In the genomic region with DNA sequence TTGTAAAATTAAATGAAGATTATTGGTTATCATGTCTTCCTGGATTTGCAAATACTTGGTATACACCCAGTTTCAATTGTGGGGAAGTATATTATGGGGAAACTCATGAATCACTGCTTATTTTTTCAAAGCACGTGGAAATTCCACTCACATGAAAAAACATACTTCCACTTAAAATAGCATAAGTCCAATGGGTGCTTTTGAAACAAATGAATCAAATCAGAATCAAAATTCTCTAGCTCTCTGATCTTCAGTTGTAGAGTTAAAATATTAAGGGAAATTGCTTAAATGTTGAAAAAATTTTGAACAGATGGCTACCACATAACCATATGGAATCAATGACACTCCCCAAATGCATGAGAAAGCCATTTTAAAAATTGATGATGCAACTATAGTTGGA, we compare ENCODE assay signal across 20 cellular contexts.
"Had no signal": no experiment of that assay in that cellular context is flagged by ENCODE, and none has a peak within 500 bp of the region (broad histone marks: within the 10 kb centered on the region; RNA-seq: fewer than 3 reads in every experiment).

No MANE protein-coding gene starts in this region.

- H3K9ac ChIP-seq: parathyroid adenoma had no signal

- H3K9me3 ChIP-seq: gastrocnemius medialis, left ventricle myocardium inferior, lower lobe of right lung, psoas muscle, right lobe of liver, suprapubic skin, thyroid gland had no signal

- H3K79me2 ChIP-seq: parathyroid adenoma had no signal

- H2AFZ ChIP-seq: parathyroid adenoma had no signal

- H3K27ac ChIP-seq: gastrocnemius medialis, left ventricle myocardium inferior, lower lobe of right lung, parathyroid adenoma, psoas muscle, right lobe of liver, suprapubic skin, thyroid gland had no signal

- H3K36me3 ChIP-seq: gastrocnemius medialis, left ventricle myocardium inferior, lower lobe of right lung, right lobe of liver, suprapubic skin, thyroid gland had no signal

- H3K4me3 ChIP-seq: gastrocnemius medialis, left ventricle myocardium inferior, lower lobe of right lung, psoas muscle, right lobe of liver, suprapubic skin, thyroid gland had no signal

- ATAC-seq: esophagus mucosa; gastrocnemius medialis; left cardiac atrium; lower lobe of right lung; natural killer cell; psoas muscle; right lobe of liver; stimulated activated effector memory CD8-positive, alpha-beta T cell treated with anti-CD3 and anti-CD28 coated beads, Interleukin-12 subunit alpha, Interleukin-12 subunit beta, amount 100 ng/mL, for 72 hours; stimulated activated naive CD8-positive, alpha-beta T cell treated with anti-CD3 and anti-CD28 coated beads, Interleukin-15, Interleukin-2, amounts not matched to agents 100 U/mL and 50 U/mL, for 24 hours had no signal

- H3K27me3 ChIP-seq: gastrocnemius medialis, right lobe of liver, suprapubic skin, thyroid gland had no signal

- H3K4me1 ChIP-seq: gastrocnemius medialis, left ventricle myocardium inferior, lower lobe of right lung, parathyroid adenoma, psoas muscle, right lobe of liver, suprapubic skin, thyroid gland had no signal

- DNase-seq: cortex of kidney; effector memory CD4-positive, alpha-beta T cell; gastrocnemius medialis; kidney; left cardiac atrium; left ventricle myocardium inferior; lower lobe of right lung; natural killer cell; nucleus accumbens; psoas muscle; retina; right lobe of liver; stimulated activated CD4-positive, alpha-beta T cell treated with anti-CD3 and anti-CD28 coated beads, Interleukin-4, amount 100 ng/mL, for 1 hour; stimulated activated CD8-positive, alpha-beta memory T cell treated with anti-CD3 and anti-CD28 coated beads, Interleukin-4, amount 100 ng/mL, for 48 hours; stimulated activated naive CD8-positive, alpha-beta T cell treated with anti-CD3 and anti-CD28 coated beads, Interleukin-15, Interleukin-2, amounts not matched to agents 100 U/mL and 50 U/mL, for 24 hours; thyroid gland had no signal
